14 cellular contexts compared by ENCODE assay signal in genomic region chr3:11609481-11609880, GRCh38. TPM values are rescaled to one million over a fixed set of nuclear protein-coding genes. Genes with fewer than 3 reads are reported as not detected.
A peak's percentile ranks its signal among the peaks of the same experiment; 100 is the strongest.
DNase-seq lines count a peak whose midpoint lies in the region; ATAC-seq and TF ChIP-seq lines count a peak whose summit lies in the region.
"Had no signal": no experiment of that assay in that cellular context is flagged by ENCODE, and none has a peak within 500 bp of the region (broad histone marks: within the 10 kb centered on the region; RNA-seq: fewer than 3 reads in every experiment).

No MANE protein-coding gene starts in this region.

- TF ChIP-seq CTCF in endodermal cell (conservative IDR thresholded peaks at IDR 0.05) (no peak), nephron progenitor cell (IDR thresholded peaks at IDR 0.05) (no peak), GM10248 (IDR thresholded peaks at IDR 0.05; ENCODE audit: control extremely low read depth, extremely low read depth, low read depth, missing control alignments) (no peak)

- H3K4me1 ChIP-seq in CD4-positive, CD25-positive, alpha-beta regulatory T cell (ENCODE audit: control insufficient read depth, insufficient read depth, low read length, poor library complexity, severe bottlenecking), result no peaks in the 10 kb centered on the region
- H3K4me1 ChIP-seq in endodermal cell (ENCODE audit: control insufficient read depth, insufficient read depth, low read length), result peaks cover 10% of the 10 kb centered on the region

- H3K36me3 Mint-ChIP-seq in CD4-positive, CD25-positive, alpha-beta regulatory T cell, result peaks cover 17% of the 10 kb centered on the region
- H3K36me3 Mint-ChIP-seq in endodermal cell (ENCODE audit: low read depth) (peaks cover 22% of the 10 kb centered on the region), nephron progenitor cell (ENCODE audit: low read depth) (peaks cover 45% of the 10 kb centered on the region)

- H3K9me3 Mint-ChIP-seq in CD4-positive, CD25-positive, alpha-beta regulatory T cell, result no peaks in the 10 kb centered on the region
- H3K9me3 Mint-ChIP-seq in endodermal cell, result no peaks in the 10 kb centered on the region
- H3K9me3 Mint-ChIP-seq in nephron progenitor cell, result no peaks in the 10 kb centered on the region

- ATAC-seq in CD4-positive, CD25-positive, alpha-beta regulatory T cell (ENCODE audit: low read depth in 2 of 2), result no peak
- ATAC-seq: K562, T-helper 17 cell had no signal

- no peak overlapping the region for H3K9ac ChIP-seq in endodermal cell (ENCODE audit: extremely low read depth, low read length, poor library complexity, severe bottlenecking)

- CTCF ChIA-PET in GM10248 (lab: Yijun Ruan, JAX), result interaction anchor here (1.2 kb wide), 1 partner anchor 230 kb away, joined by 3 read pairs; no protein-coding TSS in a partner anchor

- H3K4me1 Mint-ChIP-seq in CD4-positive, CD25-positive, alpha-beta regulatory T cell, result peaks cover 0 to 59% (median 24%) of the 10 kb centered on the region in 4 donors
- H3K4me1 Mint-ChIP-seq in endodermal cell (peaks cover 44% of the 10 kb centered on the region), nephron progenitor cell (peaks cover 96% of the 10 kb centered on the region)

- WGBS in endodermal cell (ENCODE audit: insufficient coverage in 1 of 2, insufficient read length in 1 of 2), 2 experiments, result 91 to 96% methylated on average over 9 of the region's 9 CpGs

- H3K27me3 ChIP-seq in CD4-positive, CD25-positive, alpha-beta regulatory T cell (ENCODE audit: control insufficient read depth, insufficient read depth, low read length), result no peaks in the 10 kb centered on the region
- no peaks in the 10 kb centered on the region for H3K27me3 ChIP-seq in endodermal cell (ENCODE audit: control insufficient read depth, insufficient read depth, low read length, poor library complexity, severe bottlenecking)
- H3K27me3 ChIP-seq: heart left ventricle had no signal

- no peak overlapping the region for H3K27ac ChIP-seq in CD4-positive, CD25-positive, alpha-beta regulatory T cell (ENCODE audit: insufficient read depth, low read length, poor library complexity, severe bottlenecking)
- peak overlapping the region; percentile 79 for H3K27ac ChIP-seq in endodermal cell (ENCODE audit: low read depth, low read length)
- H3K27ac ChIP-seq: HL-60 had no signal

- peak overlapping the region in 2 of 3 donors; percentile 52 to 78 for H3K27ac Mint-ChIP-seq in CD4-positive, CD25-positive, alpha-beta regulatory T cell
- peak overlapping the region; percentile 32 for H3K27ac Mint-ChIP-seq in endodermal cell
- H3K27ac Mint-ChIP-seq in nephron progenitor cell, result peak overlapping the region; percentile 94
- H3K27ac Mint-ChIP-seq: T-helper 17 cell had no signal

- no peak overlapping the region for H3K4me3 ChIP-seq in CD4-positive, CD25-positive, alpha-beta regulatory T cell (ENCODE audit: low read depth, low read length)
- no peak overlapping the region for H3K4me3 ChIP-seq in endodermal cell (ENCODE audit: low read length)
- H3K4me3 ChIP-seq: K562 had no signal

- POLR2A ChIA-PET in GM10248 (lab: Yijun Ruan, JAX), result no interaction called here

- H3K4me3 Mint-ChIP-seq in CD4-positive, CD25-positive, alpha-beta regulatory T cell, result peak overlapping the region in 1 of 4 donors; percentile 31
- H3K4me3 Mint-ChIP-seq in endodermal cell (no peak overlapping the region), nephron progenitor cell (peak overlapping the region; percentile 18)
- H3K4me3 Mint-ChIP-seq: T-helper 17 cell had no signal

- no peaks in the 10 kb centered on the region for H3K9me3 ChIP-seq in CD4-positive, CD25-positive, alpha-beta regulatory T cell (ENCODE audit: control insufficient read depth in 2 of 2, low read length in 2 of 2)
- H3K9me3 ChIP-seq in endodermal cell (ENCODE audit: control insufficient read depth, low read length), result no peaks in the 10 kb centered on the region
- H3K9me3 ChIP-seq: heart left ventricle had no signal

- H3K36me3 ChIP-seq in CD4-positive, CD25-positive, alpha-beta regulatory T cell (ENCODE audit: control insufficient read depth, insufficient read depth, low read length), result no peaks in the 10 kb centered on the region
- peaks cover 7% of the 10 kb centered on the region for H3K36me3 ChIP-seq in endodermal cell (ENCODE audit: control insufficient read depth, insufficient read depth, low read length)

- DNase-seq in CD4-positive, CD25-positive, alpha-beta regulatory T cell, result no peak
- DNase-seq in NCI-H82 treated with DMSO at 0.1 percent for 48 hours (lab: John Stamatoyannopoulos, UW; ENCODE audit: unreplicated experiment) (peak; percentile 82), endodermal cell (no peak), nephron progenitor cell (no peak), kidney tubule cell (ENCODE audit: low spot score) (no peak), GM10248 (ENCODE audit: extremely low spot score) (no peak), NCI-H1048 (lab: John Stamatoyannopoulos, UW) (no peak)
- no peak for DNase-seq in stimulated activated naive CD4-positive, alpha-beta T cell (lab: John Stamatoyannopoulos, UW)
- DNase-seq: kidney, NCI-H1105, T-helper 17 cell had no signal

- H3K27me3 Mint-ChIP-seq in CD4-positive, CD25-positive, alpha-beta regulatory T cell, result no peaks in the 10 kb centered on the region
- H3K27me3 Mint-ChIP-seq in endodermal cell (ENCODE audit: insufficient read depth), result no peaks in the 10 kb centered on the region
- H3K27me3 Mint-ChIP-seq in nephron progenitor cell (ENCODE audit: low read depth, poor library complexity), result peaks cover 2% of the 10 kb centered on the region
- H3K27me3 Mint-ChIP-seq: T-helper 17 cell had no signal

RNA-seq across cellular contexts. Expression of gene VGLL4, which starts 34.2 kb away (rescaled TPM):
- total RNA-seq in CD4-positive, CD25-positive, alpha-beta regulatory T cell, result 16.3 TPM
- polyA plus RNA-seq in CD4-positive, CD25-positive, alpha-beta regulatory T cell, result 10 to 100 TPM in 3 of 4 donors, 1 to 10 TPM in 1; 8.5 to 15.6 (median 12.8) TPM
- 10 to 100 TPM; 47.5 to 49.7 TPM for total RNA-seq in endodermal cell
- polyA plus RNA-seq in endodermal cell (2013, experiment 1 of 2), result 77.0 TPM
- 77.0 TPM for polyA plus RNA-seq in endodermal cell (2013, experiment 2 of 2)

Comparison
In these comparisons a context has a peak if more than half of its experiments do, and no peak if none do; other contexts are left out.
1. H3K27ac Mint-ChIP-seq: peak in every context shown above with its lines; median percentile 94 in nephron progenitor cell; 65 in CD4-positive, CD25-positive, alpha-beta regulatory T cell; 32 in endodermal cell.